In genomic region chr9:126225611-126226609, GRCh38 we compare ENCODE assay signal across 22 cellular contexts.
A peak's percentile ranks its signal among the peaks of the same experiment; 100 is the strongest.
DNase-seq lines count a peak whose midpoint lies in the region; ATAC-seq and TF ChIP-seq lines count a peak whose summit lies in the region.
"Had no signal": no experiment of that assay in that cellular context is flagged by ENCODE, and none has a peak within 500 bp of the region (broad histone marks: within the 10 kb centered on the region; RNA-seq: fewer than 3 reads in every experiment).

No MANE protein-coding gene starts in this region.

- DNase-seq in H9 (peak; percentile 27), iPS-NIHi7 (ENCODE audit: extremely low spot score) (peak; percentile 9), osteocyte (ENCODE audit: extremely low spot score, unreplicated experiment) (peak; percentile 83), DMS 273 treated with DMSO at 0.1 percent for 48 hours (lab: John Stamatoyannopoulos, UW) (no peak), NCI-H1092 treated with DMSO at 0.1 percent for 48 hours (lab: John Stamatoyannopoulos, UW) (no peak), NCI-H2081 treated with DMSO at 0.1 percent for 48 hours (lab: John Stamatoyannopoulos, UW) (no peak)
- DNase-seq: ACHN; BE2C; Calu3; CD4-positive, alpha-beta memory T cell; DMS53; DND-41; EL; GM23248; HFFc6; IMR-90 had no signal

- H3K9ac ChIP-seq in H9 (ENCODE audit: extremely low read depth, insufficient read length, low read length): no peak overlapping the region
- H3K9ac ChIP-seq: GM23248 had no signal

- H3K23me2 ChIP-seq in H9 (ENCODE audit: insufficient read length, low read depth, low read length, poor library complexity, severe bottlenecking): no peaks in the 10 kb centered on the region

- H3K4me1 Mint-ChIP-seq in H9 (peaks cover 0 to 8% of the 10 kb centered on the region in 2 experiments; a peak in 2 of 4 replicates), osteocyte (ENCODE audit: unreplicated experiment) (peaks cover 2% of the 10 kb centered on the region)

- no peak overlapping the region for H2BK20ac ChIP-seq in H9 (ENCODE audit: low read depth, low read length, poor library complexity, severe bottlenecking)

- no peak overlapping the region for H3K23ac ChIP-seq in H9 (ENCODE audit: insufficient read length, low read depth, low read length)

- no peak for TF ChIP-seq POLR2A in GM18505 (IDR thresholded peaks at IDR 0.05; ENCODE audit: borderline replicate concordance, extremely low read depth, insufficient read depth, insufficient read length)

- peaks cover 0 to 1% (median 0%) of the 10 kb centered on the region in 3 experiments; a peak in 1 of 7 replicates for H3K36me3 Mint-ChIP-seq in H9 (ENCODE audit: insufficient read depth in 1 of 3, low read depth in 3 of 3)
- H3K36me3 Mint-ChIP-seq in osteocyte (ENCODE audit: unreplicated experiment): no peaks in the 10 kb centered on the region
- H3K36me3 Mint-ChIP-seq: CD14-positive monocyte; CD4-positive, alpha-beta memory T cell had no signal

- no peak overlapping the region for H2BK5ac ChIP-seq in H9 (ENCODE audit: insufficient read length, low read length)

- H3K27ac Mint-ChIP-seq in H9 (no peak overlapping the region; a peak in 1 of 7 replicates), osteocyte (ENCODE audit: unreplicated experiment) (no peak overlapping the region)
- H3K27ac Mint-ChIP-seq: CD14-positive monocyte, HFFc6 had no signal

- no peaks in the 10 kb centered on the region for H3K79me1 ChIP-seq in H9 (ENCODE audit: insufficient read depth, low read depth, low read length, poor library complexity, severe bottlenecking)

- H2BK12ac ChIP-seq in H9 (ENCODE audit: insufficient read length, low read depth, low read length): no peak overlapping the region

- no peak overlapping the region for H2AFZ ChIP-seq in H9 (ENCODE audit: low read length)
- H2AFZ ChIP-seq: GM23248 had no signal

- H3K14ac ChIP-seq in H9 (ENCODE audit: insufficient read depth, low read length): no peak overlapping the region

- H3K4me2 ChIP-seq in H9 (ENCODE audit: insufficient read depth, insufficient read length, low read length): no peak overlapping the region

- no peaks in the 10 kb centered on the region for H4K20me1 ChIP-seq in H9 (ENCODE audit: control insufficient read depth, insufficient read depth, insufficient read length)

- H4K8ac ChIP-seq in H9 (replicated peaks; ENCODE audit: insufficient read length, low read depth, low read length): no peak overlapping the region

- no peak overlapping the region for H2BK15ac ChIP-seq in H9 (ENCODE audit: low read depth, low read length)

- H3K56ac ChIP-seq in H9 (ENCODE audit: insufficient read length, low read depth, low read length): no peak overlapping the region

- no peaks in the 10 kb centered on the region for H3K79me2 ChIP-seq in H9 (ENCODE audit: insufficient read depth, low read length)

- H3K27me3 Mint-ChIP-seq in H9 (ENCODE audit: low read depth): peaks cover 23% of the 10 kb centered on the region
- H3K27me3 Mint-ChIP-seq in osteocyte (ENCODE audit: unreplicated experiment): peaks cover 34% of the 10 kb centered on the region

- WGBS in H9 (ENCODE audit: extremely low coverage, insufficient read length, low lambda C conversion rate): no CpG with 5 or more reads among the region's 18 CpGs

- no peaks in the 10 kb centered on the region for H3K4me1 ChIP-seq in H9 (ENCODE audit: insufficient read depth, low read length)
- H3K4me1 ChIP-seq: BE2C had no signal

- no peak overlapping the region for H3K18ac ChIP-seq in H9 (ENCODE audit: insufficient read length, low read depth, low read length)

- no peak for ATAC-seq in GM18505 (IDR thresholded peaks at IDR 0.05; ENCODE audit: unreplicated experiment)
- ATAC-seq: GM12878, HCT116, K562 had no signal

- TF ChIP-seq CTCF in H9 (conservative IDR thresholded peaks at IDR 0.05) (no peak), osteocyte (IDR thresholded peaks at IDR 0.05) (no peak)

- H3K9me3 Mint-ChIP-seq in H9: peaks cover 0 to under 1% of the 10 kb centered on the region in 2 experiments; a peak in 2 of 5 replicates
- peaks cover 2% of the 10 kb centered on the region for H3K9me3 Mint-ChIP-seq in osteocyte (ENCODE audit: unreplicated experiment)

- H3K4me3 Mint-ChIP-seq in H9 (no peak overlapping the region), osteocyte (ENCODE audit: unreplicated experiment) (no peak overlapping the region)
- H3K4me3 Mint-ChIP-seq: CD14-positive monocyte; CD4-positive, alpha-beta memory T cell; HFFc6 had no signal

- no peak overlapping the region for H2BK120ac ChIP-seq in H9 (ENCODE audit: low read depth, low read length, poor library complexity, severe bottlenecking)

- no peaks in the 10 kb centered on the region for H3K9me3 ChIP-seq in H9 (ENCODE audit: control insufficient read depth, low read depth, low read length)
- H3K9me3 ChIP-seq: BE2C had no signal

- no peak overlapping the region for H3K4ac ChIP-seq in H9 (ENCODE audit: low read depth, low read length)

- no peak overlapping the region for H4K5ac ChIP-seq in H9 (ENCODE audit: insufficient read length, low read depth, low read length)

- H3T11ph ChIP-seq in H9 (ENCODE audit: low read length): no peak overlapping the region

- no peak overlapping the region for H3K27ac ChIP-seq in H9 (ENCODE audit: insufficient read length, low read depth, low read length)
- H3K27ac ChIP-seq: GM23248, HL-60 had no signal

- H3K27me3 ChIP-seq in H9 (ENCODE audit: insufficient read depth, low read length): no peaks in the 10 kb centered on the region
- H3K27me3 ChIP-seq: BE2C had no signal

- no peak overlapping the region for H2AK5ac ChIP-seq in H9 (ENCODE audit: insufficient read length, low read length)

- H4K91ac ChIP-seq in H9 (ENCODE audit: insufficient read length, low read depth, low read length): no peak overlapping the region

Comparison
In these comparisons a context has a peak if more than half of its experiments do, and no peak if none do; other contexts are left out.
1. DNase-seq: peak in H9 (single experiment), iPS-NIHi7 (single experiment) and osteocyte (single experiment); none in DMS 273 treated with DMSO at 0.1 percent for 48 hours (single experiment), NCI-H1092 treated with DMSO at 0.1 percent for 48 hours (single experiment) and NCI-H2081 treated with DMSO at 0.1 percent for 48 hours (single experiment).